23 cellular contexts compared by ENCODE assay signal in genomic region chr16:85629326-85629725, GRCh38. TPM values are rescaled to one million over a fixed set of nuclear protein-coding genes. Genes with fewer than 3 reads are reported as not detected.
DNase-seq lines count a peak whose midpoint lies in the region; ATAC-seq and TF ChIP-seq lines count a peak whose summit lies in the region.
"Had no signal": no experiment of that assay in that cellular context is flagged by ENCODE, and none has a peak within 500 bp of the region (broad histone marks: within the 10 kb centered on the region; RNA-seq: fewer than 3 reads in every experiment).

No MANE protein-coding gene starts in this region.

- H4K20me1 ChIP-seq in BLaER1 treated with 17β-estradiol and CSF1 and Interleukin-3, amounts not matched to agents 10 nM and 100 nM, result peaks cover 95 to 100% (median 98%) of the 10 kb centered on the region in 11 experiments

- H3K4me2 ChIP-seq in BLaER1 treated with 17β-estradiol and CSF1 and Interleukin-3, amounts not matched to agents 10 nM and 100 nM, result peak overlapping the region in 6 of 11 experiments; percentile 94 to 99 (median 98); a peak in 11 of 22 replicates
- H3K4me2 ChIP-seq: KMS-11 had no signal

- intact Hi-C loops in heart left ventricle (cut with DNase I) (no loop called here), prostate gland (cut with DNase I) (no loop called here)

- TF ChIP-seq CTCF in brain (conservative IDR thresholded peaks at IDR 0.05) (no peak), heart left ventricle (IDR thresholded peaks at IDR 0.05) (no peak), progenitor cell of endocrine pancreas (IDR thresholded peaks at IDR 0.05; ENCODE audit: unreplicated experiment) (no peak), prostate gland (IDR thresholded peaks at IDR 0.05) (no peak)

- peak; percentile 49 to 76 (median 66) for ATAC-seq in heart left ventricle
- ATAC-seq in GM21381 (IDR thresholded peaks at IDR 0.05; ENCODE audit: unreplicated experiment), result no peak
- ATAC-seq: activated naive CD8-positive, alpha-beta T cell treated with anti-CD3 and anti-CD28 coated beads, Interleukin-2, amount 50 U/mL, for 24 hours; left lobe of liver; WTC11 had no signal

- peak overlapping the region in 1 of 11 experiments; percentile 18; a peak in 1 of 22 replicates for H3K27ac ChIP-seq in BLaER1 treated with 17β-estradiol and CSF1 and Interleukin-3, amounts not matched to agents 10 nM and 100 nM
- H3K27ac ChIP-seq in heart left ventricle (peak overlapping the region in 10 of 12 donors; percentile 63 to 97 (median 92)), prostate gland (no peak overlapping the region)
- H3K27ac ChIP-seq: epithelial cell of prostate, KMS-11, SK-N-MC, suprapubic skin had no signal

- H3K36me3 ChIP-seq in BLaER1 treated with 17β-estradiol and CSF1 and Interleukin-3, amounts not matched to agents 10 nM and 100 nM, result peaks cover 13 to 55% (median 37%) of the 10 kb centered on the region in 11 experiments; a peak in 19 of 22 replicates
- H3K36me3 ChIP-seq in heart left ventricle (peaks cover 0 to 6% (median 0%) of the 10 kb centered on the region in 9 donors), prostate gland (no peaks in the 10 kb centered on the region)

- H3K9me3 Mint-ChIP-seq in brain (peaks cover 4 to 20% (median 5%) of the 10 kb centered on the region in 5 experiments), progenitor cell of endocrine pancreas (ENCODE audit: low read depth) (no peaks in the 10 kb centered on the region)

- peak overlapping the region; percentile 58 to 96 (median 88) for H3K27ac Mint-ChIP-seq in brain
- peak overlapping the region; percentile 59 for H3K27ac Mint-ChIP-seq in progenitor cell of endocrine pancreas
- H3K27ac Mint-ChIP-seq: activated CD4-positive, alpha-beta T cell treated with anti-CD3 and anti-CD28 coated beads, Interleukin-2, amount 10 ng/mL, durations not matched to agents 7 days and 5 days; activated naive CD8-positive, alpha-beta T cell treated with anti-CD3 and anti-CD28 coated beads, Interleukin-2, amount 50 U/mL, for 24 hours had no signal

- 0 out of 20 replicates have a peak overlapping the region, but pooled peaks of 1 of the 10 experiments have one; percentile 4 for H3K4me3 ChIP-seq in BLaER1 treated with 17β-estradiol and CSF1 and Interleukin-3, amounts not matched to agents 10 nM and 100 nM
- H3K4me3 ChIP-seq in heart left ventricle (no peak overlapping the region), prostate gland (no peak overlapping the region)
- H3K4me3 ChIP-seq: SK-N-MC, suprapubic skin had no signal

- DNase-seq in heart left ventricle (peak in 3 of 5 donors; percentile 52 to 64 (median 59)), progenitor cell of endocrine pancreas (ENCODE audit: low spot score, unreplicated experiment) (no peak), prostate gland (ENCODE audit: low spot score) (no peak), HuH-7 (ENCODE audit: low spot score) (no peak)
- DNase-seq: activated CD4-positive, alpha-beta T cell treated with anti-CD3 and anti-CD28 coated beads, Interleukin-2, amount 10 ng/mL, durations not matched to agents 7 days and 5 days; activated effector memory CD4-positive, alpha-beta T cell treated with anti-CD3 and anti-CD28 coated beads, Interleukin-2, amount 50 U/mL, for 16 hours; activated naive CD8-positive, alpha-beta T cell treated with anti-CD3 and anti-CD28 coated beads, Interleukin-2, amount 50 U/mL, for 24 hours; AML-193; CD8-positive, alpha-beta memory T cell; DMS 273 treated with DMSO at 0.1 percent for 48 hours; MM.1S; NCI-H2029; stimulated activated naive CD4-positive, alpha-beta T cell treated with Interleukin-2 at 50 U/mL for 16 hours; T-helper 1 cell had no signal

- H3K27me3 Mint-ChIP-seq in brain (peaks cover 3% of the 10 kb centered on the region), progenitor cell of endocrine pancreas (no peaks in the 10 kb centered on the region)
- H3K27me3 Mint-ChIP-seq: activated CD4-positive, alpha-beta T cell treated with anti-CD3 and anti-CD28 coated beads, Interleukin-2, amount 10 ng/mL, durations not matched to agents 7 days and 5 days; activated naive CD8-positive, alpha-beta T cell treated with anti-CD3 and anti-CD28 coated beads, Interleukin-2, amount 50 U/mL, for 24 hours had no signal

- peaks cover 67% of the 10 kb centered on the region for H3K4me1 Mint-ChIP-seq in brain
- H3K4me1 Mint-ChIP-seq in progenitor cell of endocrine pancreas (ENCODE audit: low read depth), result peaks cover 37% of the 10 kb centered on the region

- 61 to 88% (median 80%) methylated on average over 8 to 10 of the region's 10 CpGs for WGBS in heart left ventricle, 4 donors
- WGBS in prostate gland, result 98% methylated on average over 10 of the region's 10 CpGs

- TF ChIP-seq POLR2A in heart left ventricle (IDR thresholded peaks at IDR 0.05), result no peak
- no peak for TF ChIP-seq POLR2A in prostate gland (IDR thresholded peaks at IDR 0.05)

- no peak overlapping the region for H3K9ac ChIP-seq in BLaER1 treated with 17β-estradiol and CSF1 and Interleukin-3, amounts not matched to agents 10 nM and 100 nM
- H3K9ac ChIP-seq: KMS-11 had no signal

- H3K27me3 ChIP-seq in BLaER1 treated with 17β-estradiol and CSF1 and Interleukin-3, amounts not matched to agents 10 nM and 100 nM, result no peaks in the 10 kb centered on the region
- H3K27me3 ChIP-seq in heart left ventricle (no peaks in the 10 kb centered on the region), prostate gland (replicated peaks; ENCODE audit: insufficient read depth) (no peaks in the 10 kb centered on the region)
- H3K27me3 ChIP-seq: suprapubic skin had no signal

- H3K9me3 ChIP-seq in BLaER1 treated with 17β-estradiol and CSF1 and Interleukin-3, amounts not matched to agents 10 nM and 100 nM (replicated peaks in 1 of 11), result peaks cover 12 to 18% (median 14%) of the 10 kb centered on the region in 11 experiments; a peak in 21 of 22 replicates
- H3K9me3 ChIP-seq in heart left ventricle, result peaks cover 0 to 12% (median 1%) of the 10 kb centered on the region in 12 donors
- no peaks in the 10 kb centered on the region for H3K9me3 ChIP-seq in prostate gland
- H3K9me3 ChIP-seq: suprapubic skin had no signal

- H3K36me3 Mint-ChIP-seq in brain (peaks cover 24% of the 10 kb centered on the region), progenitor cell of endocrine pancreas (ENCODE audit: insufficient read depth) (peaks cover 11% of the 10 kb centered on the region)

- peaks cover 35 to 87% (median 76%) of the 10 kb centered on the region in 10 experiments for H3K4me1 ChIP-seq in BLaER1 treated with 17β-estradiol and CSF1 and Interleukin-3, amounts not matched to agents 10 nM and 100 nM
- H3K4me1 ChIP-seq in heart left ventricle (peaks cover 5 to 94% (median 49%) of the 10 kb centered on the region in 12 donors), prostate gland (replicated peaks) (peaks cover 6% of the 10 kb centered on the region)

- H3K4me3 Mint-ChIP-seq in brain, result peak overlapping the region in 2 of 5 experiments; percentile 47 to 72
- H3K4me3 Mint-ChIP-seq in progenitor cell of endocrine pancreas (ENCODE audit: low read depth), result no peak overlapping the region
- H3K4me3 Mint-ChIP-seq: activated CD4-positive, alpha-beta T cell treated with anti-CD3 and anti-CD28 coated beads, Interleukin-2, amount 10 ng/mL, durations not matched to agents 7 days and 5 days; activated naive CD8-positive, alpha-beta T cell treated with anti-CD3 and anti-CD28 coated beads, Interleukin-2, amount 50 U/mL, for 24 hours; WTC11 had no signal

RNA-seq across cellular contexts. Expression of gene GSE1, which starts 16.2 kb away (rescaled TPM):
- 127 TPM for polyA plus RNA-seq in brain (ENCODE audit: insufficient read depth, low read depth, low replicate concordance)
- total RNA-seq in heart left ventricle, result 10 to 100 TPM; 23.4 to 48.4 (median 38.5) TPM
- 10 to 100 TPM; 18.1 to 35.3 TPM for polyA plus RNA-seq in heart left ventricle
- 136 and 143 TPM in 2 replicates for total RNA-seq in progenitor cell of endocrine pancreas
- 100 to 1,000 TPM in 1 of 2 donors, 10 to 100 TPM in 1; 41.4 to 146 TPM for total RNA-seq in prostate gland

RNA-seq across cellular contexts. Expression of gene GINS2, which starts 59.4 kb away (rescaled TPM):
- polyA plus RNA-seq in brain (ENCODE audit: insufficient read depth, low read depth, low replicate concordance) (38.2 TPM), heart left ventricle (under 1 TPM; 0.15 to 0.36 TPM)
- total RNA-seq in heart left ventricle (1 to 10 TPM in 1 of 9 donors, under 1 TPM in 7, not detected in 1; 0.19 to 4.2 (median 0.56) TPM), progenitor cell of endocrine pancreas (20.9 and 22.3 TPM in 2 replicates), prostate gland (1 to 10 TPM; 4.5 to 6.2 TPM)

Comparison
In these comparisons a context has a peak if more than half of its experiments do, and no peak if none do; other contexts are left out.
1. H3K27ac ChIP-seq: peak in heart left ventricle (10 of 12); none in prostate gland (0 of 2).
2. DNase-seq: peak in heart left ventricle (3 of 5); none in progenitor cell of endocrine pancreas (single experiment), prostate gland (single experiment) and HuH-7 (single experiment).